10 cellular contexts compared by ENCODE assay signal in genomic region chr22:40651057-40651456, GRCh38. TPM values are rescaled to one million over a fixed set of nuclear protein-coding genes. Genes with fewer than 3 reads are reported as not detected.
A peak's percentile ranks its signal among the peaks of the same experiment; 100 is the strongest.
DNase-seq lines count a peak whose midpoint lies in the region; ATAC-seq and TF ChIP-seq lines count a peak whose summit lies in the region.
"Had no signal": no experiment of that assay in that cellular context is flagged by ENCODE, and none has a peak within 500 bp of the region (broad histone marks: within the 10 kb centered on the region; RNA-seq: fewer than 3 reads in every experiment).

No MANE protein-coding gene starts in this region.

- H3K56ac ChIP-seq in mesendoderm (ENCODE audit: low read length): no peak overlapping the region

- peaks cover 18% of the 10 kb centered on the region for H3K4me1 Mint-ChIP-seq in memory B cell

- POLR2A ChIA-PET in SK-N-SH (lab: Yijun Ruan, JAX): interaction anchor here (0.8 to 1.1 kb wide), 2 partner anchors 31 to 206 kb away, joined by 3 read pairs; partner anchors contain the start of genes ST13 and XPNPEP3

- H3K9ac ChIP-seq in SK-N-SH: peak overlapping the region; percentile 96; the same call in 1 of the 2 replicates
- H3K9ac ChIP-seq in adipocyte (ENCODE audit: low read length): peak overlapping the region; percentile 96
- H3K9ac ChIP-seq in mesendoderm (ENCODE audit: low read length): no peak overlapping the region

- no peaks in the 10 kb centered on the region for H3K27me3 Mint-ChIP-seq in memory B cell

- no peak overlapping the region for H2BK5ac ChIP-seq in mesendoderm (ENCODE audit: low read length)

- H3K36me3 Mint-ChIP-seq in memory B cell: no peaks in the 10 kb centered on the region

- no peaks in the 10 kb centered on the region for H3K9me2 ChIP-seq in SK-N-SH

- no peaks in the 10 kb centered on the region for H3K27me3 ChIP-seq in SK-N-SH (ENCODE audit: insufficient read depth)
- H3K27me3 ChIP-seq in adipocyte (replicated peaks; ENCODE audit: control insufficient read depth, insufficient read depth, low read length): no peaks in the 10 kb centered on the region
- H3K27me3 ChIP-seq in thoracic aorta (replicated peaks; ENCODE audit: insufficient read depth): no peaks in the 10 kb centered on the region
- no peaks in the 10 kb centered on the region for H3K27me3 ChIP-seq in mesendoderm (ENCODE audit: insufficient read depth, low read length, poor library complexity)

- H3K27ac ChIP-seq in SK-N-SH (ENCODE audit: low read depth in 2 of 2, low read length in 1 of 2) (peak overlapping the region; percentile 63 to 98), thoracic aorta (peak overlapping the region; percentile 93 to 97), mesendoderm (ENCODE audit: low read depth, low read length) (no peak overlapping the region)

- H3K4ac ChIP-seq in mesendoderm (ENCODE audit: low read depth, low read length): no peak overlapping the region

- DNase-seq in SK-N-SH: no peak
- DNase-seq in adipocyte (ENCODE audit: low read depth): no peak
- DNase-seq in memory B cell (ENCODE audit: low spot score in 2 of 2): no peak
- no peak for DNase-seq in thoracic aorta (ENCODE audit: low spot score)
- no peak for DNase-seq in COLO668 (lab: John Stamatoyannopoulos, UW; ENCODE audit: unreplicated experiment)
- no peak for DNase-seq in mesendoderm
- no peak for DNase-seq in NCI-H226
- DNase-seq: stimulated activated CD4-positive, alpha-beta T cell treated with anti-CD3 and anti-CD28 coated beads, Interleukin-2, amount 100 ng/mL, for 48 hours had no signal

- no peaks in the 10 kb centered on the region for H4K20me1 ChIP-seq in SK-N-SH (ENCODE audit: insufficient read depth)

- H2BK120ac ChIP-seq in mesendoderm (ENCODE audit: low read depth, low read length): no peak overlapping the region

- H3K23ac ChIP-seq in mesendoderm (ENCODE audit: low read length): no peak overlapping the region

- H3F3A ChIP-seq in SK-N-SH (replicated peaks; ENCODE audit: insufficient read depth): peaks cover 9% of the 10 kb centered on the region

- H3K9me3 ChIP-seq in SK-N-SH (no peaks in the 10 kb centered on the region), adipocyte (ENCODE audit: control insufficient read depth, low read length) (no peaks in the 10 kb centered on the region), thoracic aorta (no peaks in the 10 kb centered on the region)

- H3K4me1 ChIP-seq in SK-N-SH (ENCODE audit: control insufficient read depth in 1 of 2, insufficient read depth in 2 of 2, low read depth in 1 of 2, low read length in 1 of 2): peaks cover 21 to 23% of the 10 kb centered on the region in 2 experiments; a peak in 2 of 4 replicates
- peaks cover 35% of the 10 kb centered on the region for H3K4me1 ChIP-seq in adipocyte (ENCODE audit: control insufficient read depth, insufficient read depth, low read length)
- peaks cover 5 to 38% of the 10 kb centered on the region in 2 donors for H3K4me1 ChIP-seq in thoracic aorta (ENCODE audit: control insufficient read depth in 1 of 2, low read depth in 2 of 2)
- H3K4me1 ChIP-seq in mesendoderm (ENCODE audit: control insufficient read depth, low read depth, low read length): no peaks in the 10 kb centered on the region

- H3K27ac Mint-ChIP-seq in memory B cell: no peak overlapping the region

- H4K5ac ChIP-seq in mesendoderm (ENCODE audit: low read length): no peak overlapping the region

- H3K36me3 ChIP-seq in SK-N-SH (replicated peaks in 1 of 2; ENCODE audit: control insufficient read depth in 1 of 2, insufficient read depth in 2 of 2, low read length in 1 of 2): no peaks in the 10 kb centered on the region
- no peaks in the 10 kb centered on the region for H3K36me3 ChIP-seq in adipocyte (ENCODE audit: control insufficient read depth, insufficient read depth, low read length, severe bottlenecking)
- H3K36me3 ChIP-seq in thoracic aorta: no peaks in the 10 kb centered on the region
- H3K36me3 ChIP-seq in mesendoderm (ENCODE audit: control insufficient read depth, insufficient read depth, low read length): no peaks in the 10 kb centered on the region

- TF ChIP-seq CTCF in SK-N-SH (IDR thresholded peaks at IDR 0.05) (no peak), thoracic aorta (IDR thresholded peaks at IDR 0.05) (no peak)

- H3K4me3 ChIP-seq in SK-N-SH (ENCODE audit: low read depth in 2 of 2, low read length in 1 of 2) (peak overlapping the region in 1 of 2 experiments; percentile 70; a peak in 2 of 4 replicates), adipocyte (ENCODE audit: low read length) (peak overlapping the region; percentile 86), thoracic aorta (peak overlapping the region; percentile 80), mesendoderm (ENCODE audit: low read length) (no peak overlapping the region)

- 58% methylated on average over 2 of the region's 2 CpGs for WGBS in SK-N-SH (ENCODE audit: low lambda C conversion rate)
- WGBS in mesendoderm (ENCODE audit: extremely low coverage, insufficient coverage, low lambda C conversion rate): no CpG with 5 or more reads among the region's 2 CpGs

- H2AK5ac ChIP-seq in mesendoderm (ENCODE audit: low read length): no peak overlapping the region

- H2BK15ac ChIP-seq in mesendoderm (replicated peaks; ENCODE audit: low read depth): no peak overlapping the region

- no peaks in the 10 kb centered on the region for H3K79me2 ChIP-seq in SK-N-SH (ENCODE audit: insufficient read depth)
- no peaks in the 10 kb centered on the region for H3K79me2 ChIP-seq in mesendoderm (ENCODE audit: control insufficient read depth, insufficient read depth, low read length)

- TF ChIP-seq EP300 in SK-N-SH (IDR thresholded peaks at IDR 0.05; ENCODE audit: borderline replicate concordance in 1 of 2, low read depth in 1 of 2, low read length in 1 of 2): no peak

- no peak for TF ChIP-seq RAD21 in SK-N-SH (IDR thresholded peaks at IDR 0.05; ENCODE audit: low read length)

- CTCF ChIA-PET in SK-N-SH (lab: Yijun Ruan, JAX): interaction anchor here (0.6 to 5.3 kb wide), 3 partner anchors 109 to 267 kb away, joined by 3 to 25 read pairs (median 3); no protein-coding TSS in a partner anchor

- H3K9me3 Mint-ChIP-seq in memory B cell: no peaks in the 10 kb centered on the region

- peak overlapping the region; percentile 87 for H2AFZ ChIP-seq in SK-N-SH (ENCODE audit: low read depth)

- peak overlapping the region; percentile 93 for H3K4me3 Mint-ChIP-seq in memory B cell

- no peak overlapping the region for H4K8ac ChIP-seq in mesendoderm (ENCODE audit: low read depth, low read length)

- H3K4me2 ChIP-seq in SK-N-SH (peak overlapping the region; percentile 88), mesendoderm (ENCODE audit: low read length) (no peak overlapping the region)

- H3K18ac ChIP-seq in mesendoderm (ENCODE audit: low read length): no peak overlapping the region

- H3K79me1 ChIP-seq in mesendoderm (ENCODE audit: low read length): no peaks in the 10 kb centered on the region

- no peak for ATAC-seq in SK-N-SH treated with all-trans-retinoic acid at 6 μM for 48 hours
- ATAC-seq in memory B cell (ENCODE audit: low read depth): no peak
- ATAC-seq in thoracic aorta (ENCODE audit: insufficient number of reproducible peaks, low FRiP score, low read depth): no peak

TF ChIP-seq in SK-N-SH, 30 proteins besides CTCF, POLR2A, EP300 and RAD21:
- TF ChIP-seq EZH2phosphoT487 (IDR thresholded peaks at IDR 0.05; ENCODE audit: borderline replicate concordance, low read depth) (no peak), FOXJ3 (CRISPR knock-in tag; IDR thresholded peaks at IDR 0.05) (no peak), YY1 (IDR thresholded peaks at IDR 0.05; ENCODE audit: low read depth) (no peak), NFIC (IDR thresholded peaks at IDR 0.05; ENCODE audit: borderline replicate concordance) (no peak), JUND (IDR thresholded peaks at IDR 0.05) (no peak), ELF1 (IDR thresholded peaks at IDR 0.05) (no peak), GATA2 (CRISPR knock-in tag; IDR thresholded peaks at IDR 0.05) (no peak)

TF ChIP-seq in SK-N-SH treated with all-trans-retinoic acid at 6 μM for 48 hours, 23 proteins besides CTCF, POLR2A, EP300 and RAD21 (continues in another document):
- TF ChIP-seq ZFP3 (CRISPR knock-in tag; IDR thresholded peaks at IDR 0.05) (no peak), ISL1 (CRISPR knock-in tag; IDR thresholded peaks at IDR 0.05) (no peak), ZC3H10 (CRISPR knock-in tag; IDR thresholded peaks at IDR 0.05) (no peak), ZNF8 (CRISPR knock-in tag; IDR thresholded peaks at IDR 0.05) (no peak), POU6F1 (CRISPR knock-in tag; IDR thresholded peaks at IDR 0.05; ENCODE audit: borderline replicate concordance, low read depth) (no peak), RARB (CRISPR knock-in tag; IDR thresholded peaks at IDR 0.05) (no peak), PPARA (CRISPR knock-in tag; IDR thresholded peaks at IDR 0.05; ENCODE audit: borderline replicate concordance) (no peak), GLIS3 (CRISPR knock-in tag; IDR thresholded peaks at IDR 0.05) (no peak), OSR1 (CRISPR knock-in tag; IDR thresholded peaks at IDR 0.05) (no peak)

RNA-seq across cellular contexts. Expression of gene MRTFA, which starts 14.5 kb away (rescaled TPM):
- 2.9 and 5.8 TPM in 2 replicates for polyA plus RNA-seq in SK-N-SH (2012; rRNA removed)
- 4.5 and 4.6 TPM in 2 replicates for polyA plus RNA-seq in SK-N-SH (2012; cell fraction: cytosol; rRNA removed)
- polyA plus RNA-seq in SK-N-SH (2012; cell fraction: nucleus; rRNA removed): 14.4 and 18.9 TPM in 2 replicates
- 100 to 1,000 TPM in 1 of 2 donors, 10 to 100 TPM in 1; 71.8 to 129 TPM for total RNA-seq in thoracic aorta
- 12.2 TPM for polyA plus RNA-seq in mesendoderm (2013, experiment 1 of 2)
- 11.8 TPM for polyA plus RNA-seq in mesendoderm (2013, experiment 2 of 2)

RNA-seq across cellular contexts. Expression of gene MCHR1, which starts 28.2 kb away (rescaled TPM):
- polyA plus RNA-seq in SK-N-SH (2012; rRNA removed): 0.33 and 0.55 TPM in 2 replicates
- 0.09 and 0.28 TPM in 2 replicates for polyA plus RNA-seq in SK-N-SH (2012; cell fraction: cytosol; rRNA removed)
- polyA plus RNA-seq in SK-N-SH (2012; cell fraction: nucleus; rRNA removed): 0.40 and 0.71 TPM in 2 replicates
- under 1 TPM in 1 of 2 donors, not detected in 1; 0.41 TPM for total RNA-seq in thoracic aorta
- 1.4 TPM for polyA plus RNA-seq in mesendoderm (2013, experiment 1 of 2)
- 1.2 TPM for polyA plus RNA-seq in mesendoderm (2013, experiment 2 of 2)
- total RNA-seq: A172 had no signal
